ENCODE assay signal across 15 cellular contexts in genomic region chr6:128507337-128508310, GRCh38. TPM values are rescaled to one million over a fixed set of nuclear protein-coding genes. Genes with fewer than 3 reads are reported as not detected.
A peak's percentile ranks its signal among the peaks of the same experiment; 100 is the strongest.
DNase-seq lines count a peak whose midpoint lies in the region; ATAC-seq and TF ChIP-seq lines count a peak whose summit lies in the region.
"Had no signal": no experiment of that assay in that cellular context is flagged by ENCODE, and none has a peak within 500 bp of the region (broad histone marks: within the 10 kb centered on the region; RNA-seq: fewer than 3 reads in every experiment).

No MANE protein-coding gene starts in this region.

- peak overlapping the region; percentile 6 for H3K27ac ChIP-seq in muscle layer of duodenum (ENCODE audit: low read length)
- H3K27ac ChIP-seq in upper lobe of right lung: no peak overlapping the region
- H3K27ac ChIP-seq: SK-N-MC had no signal

- BruUV-seq in Calu3 (replicated peaks; lab: Mats Ljungman, UMichigan): TSS peak; percentile 67

- H3K27me3 Mint-ChIP-seq in Calu3 (ENCODE audit: unreplicated experiment): no peaks in the 10 kb centered on the region
- H3K27me3 Mint-ChIP-seq in activated CD8-positive, alpha-beta memory T cell treated with anti-CD3 and anti-CD28 coated beads, Interleukin-2, amount 10 ng/mL, durations not matched to agents 7 days and 5 days: peaks cover 6% of the 10 kb centered on the region

- H3K27ac Mint-ChIP-seq in Calu3 (ENCODE audit: unreplicated experiment): peak overlapping the region; percentile 97
- no peak overlapping the region for H3K27ac Mint-ChIP-seq in activated CD8-positive, alpha-beta memory T cell treated with anti-CD3 and anti-CD28 coated beads, Interleukin-2, amount 10 ng/mL, durations not matched to agents 7 days and 5 days
- H3K27ac Mint-ChIP-seq: activated CD8-positive, alpha-beta T cell treated with anti-CD3 and anti-CD28 coated beads, Interleukin-2, amount 10 ng/mL, durations not matched to agents 7 days and 5 days had no signal

- H3K9me3 ChIP-seq in muscle layer of duodenum (ENCODE audit: control insufficient read depth in 1 of 2, low read length in 2 of 2) (no peaks in the 10 kb centered on the region), upper lobe of right lung (no peaks in the 10 kb centered on the region)
- H3K9me3 ChIP-seq: tibial artery had no signal

- H3K9me3 Mint-ChIP-seq in Calu3 (ENCODE audit: low read depth, unreplicated experiment): no peaks in the 10 kb centered on the region
- H3K9me3 Mint-ChIP-seq in activated CD8-positive, alpha-beta memory T cell treated with anti-CD3 and anti-CD28 coated beads, Interleukin-2, amount 10 ng/mL, durations not matched to agents 7 days and 5 days (ENCODE audit: low read depth): no peaks in the 10 kb centered on the region

- H3K36me3 ChIP-seq in muscle layer of duodenum (ENCODE audit: control insufficient read depth in 1 of 2, insufficient read depth in 2 of 2, low read length in 2 of 2): no peaks in the 10 kb centered on the region
- H3K36me3 ChIP-seq in upper lobe of right lung: no peaks in the 10 kb centered on the region
- H3K36me3 ChIP-seq: tibial artery had no signal

- H3K27me3 ChIP-seq in muscle layer of duodenum (ENCODE audit: low read depth, low read length): no peaks in the 10 kb centered on the region
- H3K27me3 ChIP-seq in upper lobe of right lung: no peaks in the 10 kb centered on the region
- H3K27me3 ChIP-seq: tibial artery had no signal

- CTCF ChIA-PET in Calu3 (lab: Charles Lee): interaction anchor here (0.6 to 2.4 kb wide), 5 partner anchors 8 to 397 kb away, joined by 3 to 11 read pairs (median 4); no protein-coding TSS in a partner anchor
- CTCF ChIA-PET in activated CD8-positive, alpha-beta memory T cell treated with anti-CD3 and anti-CD28 coated beads, Interleukin-2, amount 10 ng/mL, durations not matched to agents 7 days and 5 days (lab: Charles Lee): no interaction called here

- peaks cover 11 to 37% of the 10 kb centered on the region in 2 donors for H3K4me1 ChIP-seq in muscle layer of duodenum (ENCODE audit: control insufficient read depth in 1 of 2, insufficient read depth in 2 of 2, low read length in 2 of 2)
- H3K4me1 ChIP-seq in upper lobe of right lung: peaks cover 32% of the 10 kb centered on the region

- no peak for DNase-seq in Calu3
- peak; percentile 60 for DNase-seq in NCI-H69 (lab: John Stamatoyannopoulos, UW)
- DNase-seq in epithelial cell of esophagus (ENCODE audit: low read depth): peak; percentile 61
- DNase-seq in upper lobe of right lung: no peak
- no peak for DNase-seq in activated CD8-positive, alpha-beta memory T cell treated with anti-CD3 and anti-CD28 coated beads, Interleukin-2, amount 10 ng/mL, durations not matched to agents 7 days and 5 days
- DNase-seq: activated CD8-positive, alpha-beta T cell treated with anti-CD3 and anti-CD28 coated beads, Interleukin-2, amount 10 ng/mL, durations not matched to agents 7 days and 5 days; amniotic stem cell; hippocampal formation; NCI-H2081; stimulated activated CD4-positive, alpha-beta T cell treated with anti-CD3 and anti-CD28 coated beads, Interleukin-4, amount 100 ng/mL, for 24 hours; tibial artery had no signal

- TF ChIP-seq CTCF in Calu3 (IDR thresholded peaks at IDR 0.05; ENCODE audit: unreplicated experiment): no peak
- TF ChIP-seq CTCF in epithelial cell of esophagus (IDR thresholded peaks at IDR 0.05; ENCODE audit: insufficient read depth, low read depth, low read length, missing control alignments): no peak
- TF ChIP-seq CTCF in upper lobe of right lung (IDR thresholded peaks at IDR 0.05): no peak

- H3K36me3 Mint-ChIP-seq in Calu3 (ENCODE audit: insufficient read depth, unreplicated experiment): peaks cover 51% of the 10 kb centered on the region
- no peaks in the 10 kb centered on the region for H3K36me3 Mint-ChIP-seq in activated CD8-positive, alpha-beta memory T cell treated with anti-CD3 and anti-CD28 coated beads, Interleukin-2, amount 10 ng/mL, durations not matched to agents 7 days and 5 days

- peak overlapping the region; percentile 56 for H3K4me3 Mint-ChIP-seq in Calu3 (ENCODE audit: low read depth, unreplicated experiment)
- H3K4me3 Mint-ChIP-seq in activated CD8-positive, alpha-beta memory T cell treated with anti-CD3 and anti-CD28 coated beads, Interleukin-2, amount 10 ng/mL, durations not matched to agents 7 days and 5 days: no peak overlapping the region
- H3K4me3 Mint-ChIP-seq: activated CD8-positive, alpha-beta T cell treated with anti-CD3 and anti-CD28 coated beads, Interleukin-2, amount 10 ng/mL, durations not matched to agents 7 days and 5 days had no signal

- H3K4me3 ChIP-seq in epithelial cell of esophagus (ENCODE audit: low read length): no peak overlapping the region
- no peak overlapping the region for H3K4me3 ChIP-seq in muscle layer of duodenum (ENCODE audit: low read depth in 1 of 2, low read length in 2 of 2)
- no peak overlapping the region for H3K4me3 ChIP-seq in upper lobe of right lung
- H3K4me3 ChIP-seq: SK-N-MC, tibial artery had no signal

- intact Hi-C loops in Calu3 (cut with micrococcal nuclease; ENCODE audit: unreplicated experiment) (no loop called here), upper lobe of right lung (cut with DNase I) (no loop called here)

- ATAC-seq in upper lobe of right lung (no peak), HG02840 (IDR thresholded peaks at IDR 0.05; ENCODE audit: low FRiP score, unreplicated experiment) (no peak), GM19463 (IDR thresholded peaks at IDR 0.05; ENCODE audit: unreplicated experiment) (no peak)
- no peak for ATAC-seq in activated CD8-positive, alpha-beta memory T cell treated with anti-CD3 and anti-CD28 coated beads, Interleukin-2, amount 10 ng/mL, durations not matched to agents 7 days and 5 days
- ATAC-seq: activated CD8-positive, alpha-beta T cell treated with anti-CD3 and anti-CD28 coated beads, Interleukin-2, amount 10 ng/mL, durations not matched to agents 7 days and 5 days had no signal

- peaks cover 77% of the 10 kb centered on the region for H3K4me1 Mint-ChIP-seq in Calu3 (ENCODE audit: low read depth, unreplicated experiment)
- no peaks in the 10 kb centered on the region for H3K4me1 Mint-ChIP-seq in activated CD8-positive, alpha-beta memory T cell treated with anti-CD3 and anti-CD28 coated beads, Interleukin-2, amount 10 ng/mL, durations not matched to agents 7 days and 5 days

RNA-seq across cellular contexts. Expression of gene PTPRK, which starts 12.8 kb away (rescaled TPM):
- total RNA-seq in Calu3 (2022): 201 and 265 TPM in 2 replicates
- 64.6 TPM for total RNA-seq in upper lobe of right lung
- total RNA-seq in activated CD8-positive, alpha-beta memory T cell treated with anti-CD3 and anti-CD28 coated beads, Interleukin-2, amount 10 ng/mL, durations not matched to agents 7 days and 5 days: 1 to 10 TPM; 2.6 to 7.8 TPM

Comparison
In these comparisons a context has a peak if more than half of its experiments do, and no peak if none do; other contexts are left out.
1. DNase-seq: peak in NCI-H69 (single experiment) and epithelial cell of esophagus (single experiment); none in Calu3 (single experiment), upper lobe of right lung (single experiment) and activated CD8-positive, alpha-beta memory T cell treated with anti-CD3 and anti-CD28 coated beads, Interleukin-2, amount 10 ng/mL, durations not matched to agents 7 days and 5 days (single experiment).